In the genomic region with DNA sequence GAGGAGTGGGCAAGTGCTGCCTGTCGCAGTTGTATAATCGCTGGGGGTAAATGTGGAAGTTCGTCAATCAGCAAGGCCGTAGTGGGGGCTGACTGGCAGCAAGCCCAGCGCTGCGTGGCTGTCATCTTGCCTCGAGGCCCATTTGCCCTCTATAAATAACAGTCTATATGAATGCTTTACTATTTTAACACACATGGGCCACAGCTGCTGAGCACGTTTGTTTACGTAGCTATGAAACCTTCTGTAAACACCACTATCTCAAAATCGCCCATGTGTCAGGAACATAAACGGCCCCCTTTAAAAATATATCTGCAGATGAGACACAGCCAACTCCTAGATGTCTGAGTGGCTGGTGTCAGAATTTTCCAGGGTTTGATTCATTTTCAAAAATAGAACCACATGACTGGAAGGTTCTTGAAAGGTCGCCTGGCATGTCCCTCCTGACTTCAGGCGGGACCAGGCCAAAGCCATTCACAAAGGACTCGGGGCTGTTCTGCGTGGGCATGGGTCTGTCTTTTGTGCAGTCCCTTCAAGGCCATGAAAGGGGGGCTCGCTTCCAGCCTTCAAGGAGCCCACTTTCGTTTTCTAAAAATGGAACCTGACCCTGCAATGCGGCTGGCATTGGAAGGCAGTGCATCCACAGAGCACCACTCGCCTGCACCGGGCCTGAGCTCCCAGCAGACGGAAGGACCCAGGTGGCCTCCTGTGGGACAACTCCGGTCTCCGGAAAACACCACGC, we compare ENCODE assay signal across 13 cellular contexts.
DNase-seq lines count a peak whose midpoint lies in the region; ATAC-seq, FAIRE-seq and TF ChIP-seq lines count a peak whose summit lies in the region.
"Had no signal": no experiment of that assay in that cellular context is flagged by ENCODE, and none has a peak within 500 bp of the region (broad histone marks: within the 10 kb centered on the region; RNA-seq: fewer than 3 reads in every experiment).

No MANE protein-coding gene starts in this region.

- DNase-seq in AG10803 (ENCODE audit: low read depth) (peak; percentile 5), LNCaP clone FGC (ENCODE audit: low read depth) (peak; percentile 35), hepatic stellate cell (ENCODE audit: low spot score) (peak; percentile 17), SKM-1 treated with dmso at 0.1 percent for 144 hours (lab: John Stamatoyannopoulos, UW; ENCODE audit: unreplicated experiment) (no peak), GM12891 (ENCODE audit: insufficient read length, low spot score) (no peak)
- DNase-seq in central memory CD4-positive, alpha-beta T cell, result no peak
- DNase-seq: activated T-cell treated with anti-CD3 and anti-CD28 coated beads, Interleukin-2, amount 50 U/mL, for 48 hours; pancreas had no signal

- TF ChIP-seq CTCF in AG10803 (conservative IDR thresholded peaks at IDR 0.05; ENCODE audit: low read length) (no peak), LNCaP clone FGC (IDR thresholded peaks at IDR 0.05; ENCODE audit: control insufficient read depth, extremely low read depth, insufficient read depth) (no peak), VCaP (conservative IDR thresholded peaks at IDR 0.05) (no peak)

- peak overlapping the region; percentile 50 for H3K27ac ChIP-seq in VCaP
- H3K27ac ChIP-seq: left lung, pancreas had no signal

- no peak for ATAC-seq in GM19452 (IDR thresholded peaks at IDR 0.05; ENCODE audit: unreplicated experiment)
- ATAC-seq: left lung, WTC11 had no signal

- no peak for TF ChIP-seq POLR2A in GM12891 (IDR thresholded peaks at IDR 0.05; ENCODE audit: low read depth, low read length)

- H3K4me3 ChIP-seq in AG10803 (ENCODE audit: low read length) (no peak overlapping the region), LNCaP clone FGC (ENCODE audit: low read depth, low read length) (no peak overlapping the region)
- H3K4me3 ChIP-seq: HAP-1, left lung, pancreas had no signal

- FAIRE-seq in GM12891 (lab: Jason Lieb, UNC), result no peak
- FAIRE-seq: pancreas had no signal

TF ChIP-seq in GM12891, 5 proteins besides CTCF, POLR2A, EP300 and RAD21:
- TF ChIP-seq TAF1 (IDR thresholded peaks at IDR 0.05; ENCODE audit: low read depth, low read length), result no peak
- no peak for TF ChIP-seq SPI1 (IDR thresholded peaks at IDR 0.05; ENCODE audit: low read depth, low read length)
- TF ChIP-seq PAX5 (IDR thresholded peaks at IDR 0.05; ENCODE audit: insufficient read depth, low read length, severe bottlenecking), result no peak
- no peak for TF ChIP-seq POU2F2 (IDR thresholded peaks at IDR 0.05; ENCODE audit: low read depth, low read length)
- TF ChIP-seq POLR2AphosphoS5 (IDR thresholded peaks at IDR 0.05; ENCODE audit: low read depth, low read length), result no peak
TF ChIP-seq in GM12891: peak in this region for 0.

Comparison
In these comparisons a context has a peak if more than half of its experiments do, and no peak if none do; other contexts are left out.
1. DNase-seq: peak in AG10803 (single experiment), LNCaP clone FGC (single experiment) and hepatic stellate cell (single experiment); none in SKM-1 treated with dmso at 0.1 percent for 144 hours (single experiment), central memory CD4-positive, alpha-beta T cell (single experiment) and GM12891 (single experiment).